7 cellular contexts compared by ENCODE assay signal in the genomic region with DNA sequence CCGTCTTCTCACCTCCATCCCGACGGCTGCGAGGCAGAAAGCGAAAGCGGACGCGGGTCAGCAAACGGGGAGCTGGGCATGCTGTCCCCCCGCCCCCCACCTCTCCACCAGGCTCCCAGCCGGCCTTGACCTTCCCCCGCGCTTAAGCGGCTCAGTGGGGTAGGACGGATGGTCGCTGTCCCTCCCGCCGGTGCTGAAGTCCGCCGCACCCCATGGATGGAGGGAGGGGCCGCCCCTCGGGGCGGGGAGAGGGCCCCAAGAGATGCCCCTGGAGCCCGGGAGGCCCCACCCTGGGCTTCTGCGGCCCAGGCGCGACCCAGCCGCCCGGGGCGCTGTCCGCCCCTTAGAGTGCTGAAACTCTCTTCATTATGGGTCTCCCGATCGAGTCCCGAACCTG. TPM values are rescaled to one million over a fixed set of nuclear protein-coding genes. Genes with fewer than 3 reads are reported as not detected.
DNase-seq lines count a peak whose midpoint lies in the region; ATAC-seq and TF ChIP-seq lines count a peak whose summit lies in the region.

A gene (minus strand): TSS at position 48 of the 397 bp plus-strand sequence. CDS start 188 bp downstream, outside the sequence.

- WGBS in lung, 2 donors, result 1 to 6% methylated on average over 26 to 34 of the region's 34 CpGs

- H3K9me3 ChIP-seq in HUES48 (ENCODE audit: control insufficient read depth, insufficient read depth, low read length), result no peaks in the 10 kb centered on the region
- no peaks in the 10 kb centered on the region for H3K9me3 ChIP-seq in effector memory CD4-positive, alpha-beta T cell (ENCODE audit: control insufficient read depth, low read length)
- peaks cover 0 to 4% of the 10 kb centered on the region in 2 donors for H3K9me3 ChIP-seq in lung (ENCODE audit: control insufficient read depth in 2 of 2, insufficient read depth in 1 of 2, low read length in 1 of 2)

- peak; percentile 34 for DNase-seq in activated CD4-positive, alpha-beta T cell treated with anti-CD3 and anti-CD28 coated beads, Interleukin-2, amount 50 U/mL, for 1 hour
- DNase-seq in effector memory CD4-positive, alpha-beta T cell, result peak in 2 of 3 donors; percentile 1 to 3
- DNase-seq in lung (ENCODE audit: low spot score) (peak; percentile 33), NCI-H1417 treated with DMSO at 0.1 percent for 48 hours (lab: John Stamatoyannopoulos, UW) (no peak)
- DNase-seq in stimulated activated CD8-positive, alpha-beta memory T cell treated with anti-CD3 and anti-CD28 coated beads, Interleukin-7, amount 100 ng/mL, for 24 hours (ENCODE audit: low read depth), result peak; percentile 5

- H3K27ac ChIP-seq in HUES48 (ENCODE audit: low read depth, low read length) (no peak within 1 kb of the TSS), lung (ENCODE audit: low read depth in 1 of 2, low read length in 1 of 2) (no peak within 1 kb of the TSS)
- H3K27ac ChIP-seq in effector memory CD4-positive, alpha-beta T cell (ENCODE audit: insufficient read depth, low read length, poor library complexity, severe bottlenecking), result no peak within 1 kb of the TSS

- no peaks in the 10 kb centered on the region for H3K36me3 ChIP-seq in HUES48 (ENCODE audit: control insufficient read depth, insufficient read depth, low read length)
- H3K36me3 ChIP-seq in effector memory CD4-positive, alpha-beta T cell (ENCODE audit: control insufficient read depth, insufficient read depth, low read length), result no peaks in the 10 kb centered on the region
- no peaks in the 10 kb centered on the region for H3K36me3 ChIP-seq in lung (ENCODE audit: control insufficient read depth in 2 of 2, insufficient read depth in 2 of 2, low read length in 2 of 2)

- H3K4me3 ChIP-seq in HUES48 (ENCODE audit: low read depth, low read length), result peak within 1 kb of the TSS; percentile 62
- H3K4me3 ChIP-seq in effector memory CD4-positive, alpha-beta T cell (ENCODE audit: insufficient read depth, low read depth, low read length, poor library complexity, severe bottlenecking), result no peak within 1 kb of the TSS
- no peak within 1 kb of the TSS for H3K4me3 ChIP-seq in lung

- H3K27me3 ChIP-seq in HUES48 (ENCODE audit: control insufficient read depth, insufficient read depth, low read length), result peaks cover 24% of the 10 kb centered on the region
- peaks cover 29% of the 10 kb centered on the region for H3K27me3 ChIP-seq in effector memory CD4-positive, alpha-beta T cell (replicated peaks; ENCODE audit: control insufficient read depth, insufficient read depth, low read length, poor library complexity, severe bottlenecking)
- no peaks in the 10 kb centered on the region for H3K27me3 ChIP-seq in lung (ENCODE audit: control insufficient read depth, insufficient read depth)

- ATAC-seq in lung (ENCODE audit: insufficient read depth, low FRiP score) (no peak), HG03571 (IDR thresholded peaks at IDR 0.05; ENCODE audit: unreplicated experiment) (no peak)

- H3K4me1 ChIP-seq in HUES48 (ENCODE audit: control insufficient read depth, insufficient read depth, low read length), result no peaks in the 10 kb centered on the region
- H3K4me1 ChIP-seq in effector memory CD4-positive, alpha-beta T cell (ENCODE audit: control insufficient read depth, insufficient read depth, low read length, poor library complexity, severe bottlenecking), result peaks cover 10% of the 10 kb centered on the region
- peaks cover 0 to 6% of the 10 kb centered on the region in 2 donors for H3K4me1 ChIP-seq in lung (ENCODE audit: control insufficient read depth in 2 of 2, insufficient read depth in 2 of 2, low read length in 2 of 2)

- TF ChIP-seq CTCF in lung (IDR thresholded peaks at IDR 0.05; ENCODE audit: control extremely low read depth, extremely low read depth), result no peak

- H3K9ac ChIP-seq in HUES48 (ENCODE audit: low read depth, low read length), result no peak within 1 kb of the TSS

RNA-seq across cellular contexts. Expression of the gene that starts here (rescaled TPM):
- total RNA-seq in lung, result 1 to 10 TPM in 1 of 2 donors, under 1 TPM in 1; 0.91 to 1.0 TPM
- polyA plus RNA-seq in lung, result under 1 TPM; 0.11 to 0.24 TPM
